ENCODE assay signal across 8 cellular contexts in the genomic region with DNA sequence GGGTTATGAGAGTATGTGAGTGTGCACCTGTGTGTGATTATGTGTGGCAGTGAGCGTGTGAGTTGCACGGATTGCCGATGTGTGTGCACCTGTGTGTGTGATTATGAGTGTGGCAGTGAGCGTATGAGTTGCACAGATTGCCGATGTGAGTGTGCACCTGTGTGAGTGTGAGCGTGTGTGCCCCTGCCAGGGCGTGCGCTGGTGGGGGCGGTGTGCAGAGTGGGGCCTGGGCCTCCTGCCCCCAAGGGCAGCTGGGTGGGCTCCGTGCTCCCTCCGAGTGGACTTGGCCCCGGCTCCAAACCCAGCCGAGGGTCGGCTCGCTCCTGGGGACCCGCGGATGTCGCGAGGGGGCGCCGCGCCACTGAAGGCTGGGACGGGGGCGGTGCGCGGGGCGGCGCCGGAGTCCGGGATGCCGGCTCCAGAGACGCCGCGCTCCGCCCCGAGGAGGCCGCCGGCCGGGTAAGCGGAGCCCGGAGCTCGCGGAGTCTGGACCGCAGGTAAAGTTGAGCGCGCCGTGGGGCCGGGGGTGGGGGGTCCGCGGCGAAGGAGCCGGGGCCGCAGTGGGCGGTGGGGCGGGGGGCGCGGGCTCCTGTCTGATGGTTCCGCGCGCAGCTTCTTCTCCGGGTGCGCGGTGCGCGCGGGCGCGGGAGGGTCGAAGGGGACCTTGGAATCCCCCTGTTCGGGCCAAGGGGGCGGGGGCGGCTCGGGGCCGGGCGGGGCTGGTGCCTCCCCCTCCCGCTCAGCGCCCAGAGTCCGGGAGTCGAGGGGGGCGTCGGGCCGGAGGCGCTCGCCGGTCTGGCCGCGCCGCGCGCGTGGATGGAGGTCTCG. TPM values are rescaled to one million over a fixed set of nuclear protein-coding genes. Genes with fewer than 3 reads are reported as not detected.
DNase-seq lines count a peak whose midpoint lies in the region; ATAC-seq and TF ChIP-seq lines count a peak whose summit lies in the region.

A gene with protein sequence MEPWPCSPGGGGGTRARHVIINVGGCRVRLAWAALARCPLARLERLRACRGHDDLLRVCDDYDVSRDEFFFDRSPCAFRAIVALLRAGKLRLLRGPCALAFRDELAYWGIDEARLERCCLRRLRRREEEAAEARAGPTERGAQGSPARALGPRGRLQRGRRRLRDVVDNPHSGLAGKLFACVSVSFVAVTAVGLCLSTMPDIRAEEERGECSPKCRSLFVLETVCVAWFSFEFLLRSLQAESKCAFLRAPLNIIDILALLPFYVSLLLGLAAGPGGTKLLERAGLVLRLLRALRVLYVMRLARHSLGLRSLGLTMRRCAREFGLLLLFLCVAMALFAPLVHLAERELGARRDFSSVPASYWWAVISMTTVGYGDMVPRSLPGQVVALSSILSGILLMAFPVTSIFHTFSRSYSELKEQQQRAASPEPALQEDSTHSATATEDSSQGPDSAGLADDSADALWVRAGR (plus strand): TSS at position 421 of the 828 bp plus-strand sequence. CDS start 65,730 bp downstream, outside the sequence.

- peaks cover 28% of the 10 kb centered on the region for H3K27me3 ChIP-seq in fibroblast of lung (ENCODE audit: control insufficient read depth, insufficient read depth, low read length)
- H3K27me3 ChIP-seq in psoas muscle (ENCODE audit: insufficient read depth in 3 of 3, low read length in 2 of 3), result peaks cover 0 to 50% (median 16%) of the 10 kb centered on the region in 3 donors

- intact Hi-C loops in psoas muscle (cut with DNase I), result no loop called here

- H3K27me3 Mint-ChIP-seq in T-helper 1 cell treated with Interleukin-12 subunit alpha and Interleukin-12 subunit beta and Interleukin-4 antibody, amounts not matched to agents 30 μg/mL and 1 μg/mL, for 36 hours (ENCODE audit: low read depth), result peaks cover 55% of the 10 kb centered on the region
- peaks cover 41 to 59% of the 10 kb centered on the region in 2 donors for H3K27me3 Mint-ChIP-seq in T-cell

- 2% methylated on average over 35 to 92 of the region's 92 CpGs for WGBS in psoas muscle, 3 donors

- no peaks in the 10 kb centered on the region for H3K79me2 ChIP-seq in fibroblast of lung (ENCODE audit: control insufficient read depth, insufficient read depth, low read length)

- H3K4me3 ChIP-seq in fibroblast of lung (replicated peaks in 1 of 4; ENCODE audit: control extremely low read depth in 1 of 4, insufficient read depth in 1 of 4, low read depth in 3 of 4, low read length in 4 of 4) (peak within 1 kb of the TSS; percentile 30 to 55 (median 32)), psoas muscle (peak within 1 kb of the TSS; percentile 58)

- CTCF ChIA-PET in T-cell (lab: Charles Lee), result no interaction called here

- H3K9me3 ChIP-seq in fibroblast of lung (ENCODE audit: control insufficient read depth, insufficient read depth, low read depth, low read length), result no peaks in the 10 kb centered on the region
- no peaks in the 10 kb centered on the region for H3K9me3 ChIP-seq in psoas muscle

- no peak within 1 kb of the TSS for H2AFZ ChIP-seq in fibroblast of lung (ENCODE audit: low read length)

- H3K4me1 ChIP-seq in fibroblast of lung (ENCODE audit: control insufficient read depth, extremely low read depth, insufficient read depth, low read length) (peaks cover 13% of the 10 kb centered on the region), psoas muscle (peaks cover 6% of the 10 kb centered on the region)

- peaks cover 3% of the 10 kb centered on the region for H3K4me1 Mint-ChIP-seq in T-helper 1 cell treated with Interleukin-12 subunit alpha and Interleukin-12 subunit beta and Interleukin-4 antibody, amounts not matched to agents 30 μg/mL and 1 μg/mL, for 36 hours (ENCODE audit: low read depth)
- peaks cover 16 to 22% (median 18%) of the 10 kb centered on the region in 3 donors for H3K4me1 Mint-ChIP-seq in T-cell

- H3K36me3 ChIP-seq in fibroblast of lung (ENCODE audit: control insufficient read depth, insufficient read depth, low read length), result no peaks in the 10 kb centered on the region
- no peaks in the 10 kb centered on the region for H3K36me3 ChIP-seq in psoas muscle (ENCODE audit: insufficient read depth in 1 of 2, low read depth in 1 of 2)

- H3K9me3 Mint-ChIP-seq in T-helper 1 cell treated with Interleukin-12 subunit alpha and Interleukin-12 subunit beta and Interleukin-4 antibody, amounts not matched to agents 30 μg/mL and 1 μg/mL, for 36 hours, result no peaks in the 10 kb centered on the region
- H3K9me3 Mint-ChIP-seq in T-cell, result no peaks in the 10 kb centered on the region

- H3K9ac ChIP-seq in fibroblast of lung (ENCODE audit: insufficient read depth, low read length), result peak within 1 kb of the TSS; percentile 42

- peaks cover 3% of the 10 kb centered on the region for H3K36me3 Mint-ChIP-seq in T-helper 1 cell treated with Interleukin-12 subunit alpha and Interleukin-12 subunit beta and Interleukin-4 antibody, amounts not matched to agents 30 μg/mL and 1 μg/mL, for 36 hours (ENCODE audit: low read depth)
- no peaks in the 10 kb centered on the region for H3K36me3 Mint-ChIP-seq in T-cell

- no peak for DNase-seq in T-helper 1 cell
- DNase-seq in T-cell, result peak in 5 of 34 experiments; percentile 11 to 22 (median 13)
- DNase-seq in fibroblast of lung (ENCODE audit: low read depth in 2 of 2), result peak; percentile 26 to 33
- peak in 1 of 2 donors; percentile 45 for DNase-seq in psoas muscle
- no peak for DNase-seq in T1000 (lab: John Stamatoyannopoulos, UW)
- DNase-seq in G401 (ENCODE audit: low spot score), result no peak

- H3K27ac Mint-ChIP-seq in T-helper 1 cell treated with Interleukin-12 subunit alpha and Interleukin-12 subunit beta and Interleukin-4 antibody, amounts not matched to agents 30 μg/mL and 1 μg/mL, for 36 hours, result no peak within 1 kb of the TSS
- no peak within 1 kb of the TSS for H3K27ac Mint-ChIP-seq in T-cell

- peak within 1 kb of the TSS; percentile 59 for H3K4me2 ChIP-seq in fibroblast of lung (ENCODE audit: extremely low read depth, insufficient read depth, low read length)

- H3K4me3 Mint-ChIP-seq in T-helper 1 cell treated with Interleukin-12 subunit alpha and Interleukin-12 subunit beta and Interleukin-4 antibody, amounts not matched to agents 30 μg/mL and 1 μg/mL, for 36 hours, result peak within 1 kb of the TSS; percentile 49
- peak within 1 kb of the TSS; percentile 49 to 80 (median 64) for H3K4me3 Mint-ChIP-seq in T-cell

- POLR2A ChIA-PET in T-cell (lab: Charles Lee), result no interaction called here

- in situ Hi-C loops in G401 (cut with HindIII; ENCODE audit: low sequenced_read_pairs), result no loop called here

- ATAC-seq in T-cell (replicated peaks in 1 of 4), result peak; percentile 34 to 78 (median 46)
- peak; percentile 44 to 77 (median 62) for ATAC-seq in psoas muscle
- no peak for ATAC-seq in HG02973 (IDR thresholded peaks at IDR 0.05; ENCODE audit: unreplicated experiment)

- TF ChIP-seq CTCF in fibroblast of lung (conservative IDR thresholded peaks at IDR 0.05 in 1 of 2, IDR thresholded peaks at IDR 0.05 in 1 of 2; ENCODE audit: low read depth in 1 of 2, low read length in 2 of 2) (no peak), psoas muscle (IDR thresholded peaks at IDR 0.05) (no peak)

- H4K20me1 ChIP-seq in fibroblast of lung (ENCODE audit: control insufficient read depth, extremely low read depth, insufficient read depth, low read length), result no peaks in the 10 kb centered on the region

- H3K27ac ChIP-seq in fibroblast of lung (ENCODE audit: insufficient read depth, low read length) (no peak within 1 kb of the TSS), psoas muscle (no peak within 1 kb of the TSS)

RNA-seq across cellular contexts. Expression of the gene that starts here (rescaled TPM):
- total RNA-seq in T-cell (not detected), fibroblast of lung (6.4 and 10.1 TPM in 2 replicates), psoas muscle (under 1 TPM in 3 of 4 donors, not detected in 1; 0.20 to 0.54 (median 0.27) TPM)
- polyA plus RNA-seq in fibroblast of lung (0.42 and 0.53 TPM in 2 replicates), psoas muscle (under 1 TPM in 2 of 3 donors, not detected in 1; 0.04 to 0.29 TPM)
- polyA plus RNA-seq in fibroblast of lung (2012), result 1.1 and 1.8 TPM in 2 replicates
- polyA minus RNA-seq in fibroblast of lung (ENCODE audit: low replicate concordance), result 0.27 and 0.52 TPM in 2 replicates
- 3.8 and 8.6 TPM in 2 replicates for total RNA-seq in G401 (2014; rRNA removed; shearing (Covaris generic))

Comparison
In these comparisons a context has a peak if more than half of its experiments do, and no peak if none do; other contexts are left out.
1. Peak in ATAC-seq in T-cell; RNA of the gene not detected or under 1 TPM.
2. Peak in ATAC-seq and H3K4me3 ChIP-seq in psoas muscle; RNA of the gene not detected or under 1 TPM.
3. DNase-seq: peak in fibroblast of lung (2 of 2); none in T-helper 1 cell (0 of 5), T1000 (single experiment) and G401 (single experiment).